ENCODE assay signal across 10 cellular contexts in genomic region chr17:69056179-69056823, GRCh38. TPM values are rescaled to one million over a fixed set of nuclear protein-coding genes. Genes with fewer than 3 reads are reported as not detected.
"Had no signal": no experiment of that assay in that cellular context is flagged by ENCODE, and none has a peak within 500 bp of the region (broad histone marks: within the 10 kb centered on the region; RNA-seq: fewer than 3 reads in every experiment).

No MANE protein-coding gene starts in this region.

- H2AFZ ChIP-seq: GM23338 had no signal

- H3K27ac ChIP-seq: HL-60 had no signal

- H3K4me2 ChIP-seq: GM23338 had no signal

- FAIRE-seq: H1, H54 had no signal

- ATAC-seq: GM23338 had no signal

- H3K4me3 ChIP-seq: GM23338, K562 had no signal

- DNase-seq: H9, HCEC 1CT, HFFc6, IMR-90 had no signal

RNA-seq across cellular contexts. Expression of gene ABCA9, which starts 4.4 kb away (rescaled TPM):
- total RNA-seq: GM23338, H1, H9, HFFc6, HT1080 had no signal
- polyA plus RNA-seq: GM23338, H1, IMR-90, K562 had no signal
